Comparison of ENCODE assay signal across 8 cellular contexts in genomic region chr11:75768112-75768908, GRCh38. TPM values are rescaled to one million over a fixed set of nuclear protein-coding genes. Genes with fewer than 3 reads are reported as not detected.
A peak's percentile ranks its signal among the peaks of the same experiment; 100 is the strongest.
DNase-seq lines count a peak whose midpoint lies in the region; FAIRE-seq and TF ChIP-seq lines count a peak whose summit lies in the region.

Gene DGAT2 (plus strand): TSS chr11:75768778. CDS start chr11:75768992, 214 bp downstream.

- TF ChIP-seq CTCF in RWPE1 (conservative IDR thresholded peaks at IDR 0.05; ENCODE audit: low read depth) = peak; percentile 20; the same call in 1 of the 2 replicates
- no peak for TF ChIP-seq CTCF in foreskin fibroblast (IDR thresholded peaks at IDR 0.05; ENCODE audit: low read depth, low read length)

- H3K27me3 Mint-ChIP-seq in activated T-helper 2 cell treated with anti-CD3 and anti-CD28 coated beads, Interferon-gamma antibody, Interleukin-2, Interleukin-4, amounts not matched to agents 10 μg/mL and 5 μg/mL and 100 μg/mL, durations not matched to agents 14 hours and 24 hours and 36 hours (ENCODE audit: low read depth) = peaks cover 26% of the 10 kb centered on the region

- H3K4me1 Mint-ChIP-seq in activated T-helper 2 cell treated with anti-CD3 and anti-CD28 coated beads, Interferon-gamma antibody, Interleukin-2, Interleukin-4, amounts not matched to agents 10 μg/mL and 5 μg/mL and 100 μg/mL, durations not matched to agents 14 hours and 24 hours and 36 hours (ENCODE audit: low read depth) = peaks cover 23% of the 10 kb centered on the region

- no peak for FAIRE-seq in H54 (lab: Jason Lieb, UNC)

- H2BK12ac ChIP-seq in neuronal stem cell (ENCODE audit: low read length) = peak within 1 kb of the TSS; percentile 49

- peak within 1 kb of the TSS; percentile 98 for H2AFZ ChIP-seq in neuronal stem cell (ENCODE audit: low read length)

- H3K27ac Mint-ChIP-seq in activated T-helper 2 cell treated with anti-CD3 and anti-CD28 coated beads, Interferon-gamma antibody, Interleukin-2, Interleukin-4, amounts not matched to agents 10 μg/mL and 5 μg/mL and 100 μg/mL, durations not matched to agents 14 hours and 24 hours and 36 hours = peak within 1 kb of the TSS; percentile 60

- peak; percentile 91 for DNase-seq in ELF-1 (ENCODE audit: low read depth, low spot score)
- peak; percentile 81 for DNase-seq in H54 (ENCODE audit: insufficient read length, low spot score)
- peak; percentile 86 for DNase-seq in LoVo (ENCODE audit: low spot score)
- DNase-seq in RWPE1 (ENCODE audit: low spot score) = peak; percentile 79
- peak; percentile 68 for DNase-seq in activated T-helper 2 cell treated with anti-CD3 and anti-CD28 coated beads, Interferon-gamma antibody, Interleukin-2, Interleukin-4, amounts not matched to agents 10 μg/mL and 5 μg/mL and 100 μg/mL, durations not matched to agents 14 hours and 24 hours and 36 hours (ENCODE audit: low spot score)
- DNase-seq in foreskin fibroblast = peak; percentile 38 to 76
- peak; percentile 64 for DNase-seq in neuronal stem cell (ENCODE audit: low spot score)
- DNase-seq in substantia nigra (lab: John Stamatoyannopoulos, UW) = peak in 34 of 49 donors; percentile 5 to 64 (median 28)

- H3K18ac ChIP-seq in neuronal stem cell (ENCODE audit: low read length) = peak within 1 kb of the TSS; percentile 97

- peak within 1 kb of the TSS; percentile 71 for H2BK15ac ChIP-seq in neuronal stem cell (ENCODE audit: low read length)

- H3K4ac ChIP-seq in neuronal stem cell (ENCODE audit: low read length) = no peak within 1 kb of the TSS

- TF ChIP-seq POLR2A in H54 (IDR thresholded peaks at IDR 0.05; ENCODE audit: low read depth, low read length) = peak; percentile 49; the same call in 1 of the 2 replicates

- H3K36me3 Mint-ChIP-seq in activated T-helper 2 cell treated with anti-CD3 and anti-CD28 coated beads, Interferon-gamma antibody, Interleukin-2, Interleukin-4, amounts not matched to agents 10 μg/mL and 5 μg/mL and 100 μg/mL, durations not matched to agents 14 hours and 24 hours and 36 hours (ENCODE audit: low read depth) = no peaks in the 10 kb centered on the region

- peak within 1 kb of the TSS; percentile 87 for H3K4me2 ChIP-seq in neuronal stem cell (ENCODE audit: insufficient read depth, low read length, poor library complexity, severe bottlenecking)

- intact Hi-C loops in activated T-helper 2 cell treated with anti-CD3 and anti-CD28 coated beads, Interferon-gamma antibody, Interleukin-2, Interleukin-4, amounts not matched to agents 10 μg/mL and 5 μg/mL and 100 μg/mL, durations not matched to agents 14 hours and 24 hours and 36 hours (cut with micrococcal nuclease) = loop anchor here (2.0 kb wide), 1 partner anchor 46 kb away; the partner anchor contains the start of gene UVRAG

- H3K9me3 ChIP-seq in neuronal stem cell (replicated peaks in 1 of 2; ENCODE audit: control insufficient read depth in 2 of 2, insufficient read depth in 1 of 2, low read depth in 1 of 2, low read length in 2 of 2) = peaks cover 0 to 1% of the 10 kb centered on the region in 2 donors

- no peak within 1 kb of the TSS for H3K14ac ChIP-seq in neuronal stem cell (ENCODE audit: low read length)

- peak within 1 kb of the TSS; percentile 91 for H3K9ac ChIP-seq in neuronal stem cell (ENCODE audit: low read depth, low read length, poor library complexity)

- H2BK120ac ChIP-seq in neuronal stem cell (ENCODE audit: low read depth, low read length) = peak within 1 kb of the TSS; percentile 58

- no peak within 1 kb of the TSS for H4K91ac ChIP-seq in neuronal stem cell (ENCODE audit: low read depth, low read length, poor library complexity)

- peak within 1 kb of the TSS; percentile 44 for H3K27ac ChIP-seq in RWPE1
- H3K27ac ChIP-seq in neuronal stem cell (replicated peaks; ENCODE audit: low read length) = no peak within 1 kb of the TSS
- H3K27ac ChIP-seq in substantia nigra (ENCODE audit: low read depth, low read length, poor library complexity, severe bottlenecking) = no peak within 1 kb of the TSS

- H2BK5ac ChIP-seq in neuronal stem cell (ENCODE audit: low read length) = peak within 1 kb of the TSS; percentile 20

- no CpG with 5 or more reads among the region's 66 CpGs for WGBS in neuronal stem cell (ENCODE audit: extremely low coverage in 2 of 2, insufficient read length in 2 of 2, insufficient replicate concordance in 1 of 2), 2 donors

- POLR2A ChIA-PET in RWPE1 (lab: Yijun Ruan, JAX; ENCODE audit: low non-redundant PET) = no interaction called here

- peak within 1 kb of the TSS; percentile 93 for H2AK5ac ChIP-seq in neuronal stem cell (ENCODE audit: low read depth, low read length)

- H3K27me3 ChIP-seq in neuronal stem cell (ENCODE audit: control insufficient read depth in 3 of 3, insufficient read depth in 3 of 3, low read depth in 1 of 3, low read length in 3 of 3) = peaks cover 10 to 90% (median 31%) of the 10 kb centered on the region in 3 experiments

- CTCF ChIA-PET in RWPE1 (lab: Yijun Ruan, JAX) = interaction anchor here (0.6 kb wide), 2 partner anchors 16 to 389 kb away, joined by 5 read pairs; no protein-coding TSS in a partner anchor

- no peaks in the 10 kb centered on the region for H3K36me3 ChIP-seq in neuronal stem cell (replicated peaks in 1 of 2; ENCODE audit: control insufficient read depth in 2 of 2, insufficient read depth in 2 of 2, low read length in 2 of 2)

- peak within 1 kb of the TSS; percentile 26 for H3K23ac ChIP-seq in neuronal stem cell (ENCODE audit: low read depth, low read length, poor library complexity)

- H3K4me3 Mint-ChIP-seq in activated T-helper 2 cell treated with anti-CD3 and anti-CD28 coated beads, Interferon-gamma antibody, Interleukin-2, Interleukin-4, amounts not matched to agents 10 μg/mL and 5 μg/mL and 100 μg/mL, durations not matched to agents 14 hours and 24 hours and 36 hours (ENCODE audit: low read depth) = peak within 1 kb of the TSS; percentile 70

- peaks cover 5 to 14% of the 10 kb centered on the region in 2 donors for H3K4me1 ChIP-seq in neuronal stem cell (ENCODE audit: control insufficient read depth in 2 of 2, insufficient read depth in 1 of 2, low read depth in 1 of 2, low read length in 2 of 2)

- H3K4me3 ChIP-seq in foreskin fibroblast (ENCODE audit: low read depth in 1 of 2, low read length in 2 of 2) (peak within 1 kb of the TSS; percentile 40 to 48), neuronal stem cell (ENCODE audit: low read length in 2 of 2) (peak within 1 kb of the TSS; percentile 31 to 60)

- no peaks in the 10 kb centered on the region for H3K79me1 ChIP-seq in neuronal stem cell (ENCODE audit: low read depth, low read length)

- no peak within 1 kb of the TSS for H4K8ac ChIP-seq in neuronal stem cell (ENCODE audit: low read depth, low read length)

- no peaks in the 10 kb centered on the region for H3K9me3 Mint-ChIP-seq in activated T-helper 2 cell treated with anti-CD3 and anti-CD28 coated beads, Interferon-gamma antibody, Interleukin-2, Interleukin-4, amounts not matched to agents 10 μg/mL and 5 μg/mL and 100 μg/mL, durations not matched to agents 14 hours and 24 hours and 36 hours

RNA-seq across cellular contexts. Expression of gene DGAT2, which starts in this region (rescaled TPM):
- total RNA-seq in activated T-helper 2 cell treated with anti-CD3 and anti-CD28 coated beads, Interferon-gamma antibody, Interleukin-2, Interleukin-4, amounts not matched to agents 10 μg/mL and 5 μg/mL and 100 μg/mL, durations not matched to agents 14 hours and 24 hours and 36 hours = 2.6 and 3.0 TPM in 2 replicates
- polyA plus RNA-seq in neuronal stem cell (2013, experiment 1 of 2) = 1.9 TPM
- polyA plus RNA-seq in neuronal stem cell (2013, experiment 2 of 2) = 2.0 TPM

Comparison
In these comparisons a context has a peak if more than half of its experiments do, and no peak if none do; other contexts are left out.
1. DNase-seq: peak in every context shown above with its lines; median percentile 91 in ELF-1; 86 in LoVo; 81 in H54; 79 in RWPE1; 68 in activated T-helper 2 cell treated with anti-CD3 and anti-CD28 coated beads, Interferon-gamma antibody, Interleukin-2, Interleukin-4, amounts not matched to agents 10 μg/mL and 5 μg/mL and 100 μg/mL, durations not matched to agents 14 hours and 24 hours and 36 hours; 64 in neuronal stem cell; 57 in foreskin fibroblast; 28 in substantia nigra.